Comparison of ENCODE assay signal across 25 cellular contexts in the genomic region with DNA sequence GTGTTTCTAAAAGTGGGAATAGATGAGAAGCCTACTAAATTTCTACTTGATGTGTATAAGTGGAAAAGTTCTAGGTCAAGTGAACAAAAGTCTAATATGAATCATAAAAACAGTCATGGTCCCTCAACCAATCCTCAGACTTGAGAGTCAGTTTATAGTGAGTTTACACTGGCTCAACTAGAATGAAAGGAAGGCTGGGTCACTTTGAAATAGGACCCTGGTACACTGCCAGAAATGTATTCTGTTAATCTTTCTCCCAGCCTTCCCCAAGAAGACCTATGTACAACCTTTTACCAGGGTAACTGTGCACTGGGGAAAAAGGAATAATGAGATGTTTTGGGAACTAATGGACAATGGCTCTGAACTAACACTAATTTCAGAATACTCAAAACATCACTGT. TPM values are rescaled to one million over a fixed set of nuclear protein-coding genes. Genes with fewer than 3 reads are reported as not detected.
A peak's percentile ranks its signal among the peaks of the same experiment; 100 is the strongest.
DNase-seq lines count a peak whose midpoint lies in the region; ATAC-seq, FAIRE-seq and TF ChIP-seq lines count a peak whose summit lies in the region.
"Had no signal": no experiment of that assay in that cellular context is flagged by ENCODE, and none has a peak within 500 bp of the region (broad histone marks: within the 10 kb centered on the region; RNA-seq: fewer than 3 reads in every experiment).

No MANE protein-coding gene starts in this region.

- TF ChIP-seq RAD21 in liver (IDR thresholded peaks at IDR 0.05) (peak in 1 of 2 donors; percentile 38), HepG2 (CRISPR knock-in tag; IDR thresholded peaks at IDR 0.05) (no peak)

- H3K27ac Mint-ChIP-seq in osteocyte (ENCODE audit: unreplicated experiment), result no peak overlapping the region
- H3K27ac Mint-ChIP-seq: GM23338, H9 had no signal

- no peak for FAIRE-seq in HepG2 (lab: Jason Lieb, UNC)
- peak; percentile 59 for FAIRE-seq in endothelial cell of umbilical vein (lab: Jason Lieb, UNC)
- FAIRE-seq: A204.1, G401.6, GM12878 had no signal

- H3K27me3 ChIP-seq in liver (ENCODE audit: control insufficient read depth in 4 of 4, insufficient read depth in 4 of 4, low read length in 3 of 4) (no peaks in the 10 kb centered on the region), HepG2 (ENCODE audit: control insufficient read depth in 1 of 2, insufficient read depth in 2 of 2, low read length in 2 of 2) (no peaks in the 10 kb centered on the region), endothelial cell of umbilical vein (ENCODE audit: control insufficient read depth in 2 of 2, insufficient read depth in 2 of 2, low read length in 2 of 2) (no peaks in the 10 kb centered on the region), right lobe of liver (no peaks in the 10 kb centered on the region)
- H3K27me3 ChIP-seq: BE2C; BLaER1 treated with 17β-estradiol and CSF1 and Interleukin-3, amounts not matched to agents 10 nM and 100 nM had no signal

- dilution Hi-C loops in endothelial cell of umbilical vein (cut with MboI; ENCODE audit: extremely low pct_ligation_motif_present, low sequenced_read_pairs), result no loop called here

- POLR2A ChIA-PET in HepG2 (lab: Yijun Ruan, JAX) (no interaction called here), endothelial cell of umbilical vein (lab: Charles Lee) (no interaction called here)

- no peak overlapping the region for H3K27ac ChIP-seq in liver (ENCODE audit: low read depth in 1 of 2, low read length in 2 of 2)
- no peak overlapping the region for H3K27ac ChIP-seq in HepG2 (ENCODE audit: extremely low read length, insufficient read depth, low read length)
- no peak overlapping the region for H3K27ac ChIP-seq in endothelial cell of umbilical vein (ENCODE audit: insufficient read depth, low read depth, low read length)
- peak overlapping the region in 1 of 3 donors; percentile 22 for H3K27ac ChIP-seq in right lobe of liver
- H3K27ac ChIP-seq: 22Rv1; BLaER1 treated with 17β-estradiol and CSF1 and Interleukin-3, amounts not matched to agents 10 nM and 100 nM had no signal

- intact Hi-C loops in HepG2 (cut with micrococcal nuclease; ENCODE audit: unreplicated experiment), result no loop called here
- intact Hi-C loops in endothelial cell of umbilical vein (cut with micrococcal nuclease), result loop anchor here (2.0 kb wide), 2 partner anchors 15 to 23 kb away; no protein-coding TSS in a partner anchor
- intact Hi-C loops in right lobe of liver (cut with DNase I), result no loop called here
- intact Hi-C loops in posterior cingulate gyrus (cut with DNase I), result no loop called here

- no peak overlapping the region for H3K4me3 ChIP-seq in liver (ENCODE audit: low read depth in 1 of 3, low read length in 3 of 3)
- no peak overlapping the region for H3K4me3 ChIP-seq in HepG2 (replicated peaks in 1 of 3; ENCODE audit: insufficient read depth in 1 of 3, low read depth in 2 of 3, low read length in 3 of 3)
- H3K4me3 ChIP-seq in endothelial cell of umbilical vein (replicated peaks in 1 of 3; ENCODE audit: insufficient read depth in 1 of 3, low read depth in 1 of 3, low read length in 3 of 3), result no peak overlapping the region
- H3K4me3 ChIP-seq in right lobe of liver, result no peak overlapping the region
- H3K4me3 ChIP-seq: BLaER1 treated with 17β-estradiol and CSF1 and Interleukin-3, amounts not matched to agents 10 nM and 100 nM; GM12878; GM23338 had no signal

- H3K4me1 ChIP-seq in liver (ENCODE audit: control insufficient read depth in 4 of 4, insufficient read depth in 4 of 4, low read length in 3 of 4) (peaks cover 0 to 39% (median 23%) of the 10 kb centered on the region in 4 donors), HepG2 (ENCODE audit: insufficient read depth, low read length) (no peaks in the 10 kb centered on the region), endothelial cell of umbilical vein (ENCODE audit: control insufficient read depth, extremely low read depth, insufficient read depth, low read length) (peaks cover 20% of the 10 kb centered on the region), right lobe of liver (peaks cover 0 to 38% (median 9%) of the 10 kb centered on the region in 4 donors)
- H3K4me1 ChIP-seq: BE2C had no signal

- no peak overlapping the region for H3K4me3 Mint-ChIP-seq in osteocyte (ENCODE audit: unreplicated experiment)
- H3K4me3 Mint-ChIP-seq: CD14-positive monocyte, GM23338, H9 had no signal

- CTCF ChIA-PET in HepG2 (lab: Yijun Ruan, JAX; ENCODE audit: low intra/inter-chr PET ratio, low total read pairs), result no interaction called here
- CTCF ChIA-PET in endothelial cell of umbilical vein (lab: Charles Lee), result interaction anchor here (1.1 kb wide), 1 partner anchor 64 kb away, joined by 7 read pairs; no protein-coding TSS in a partner anchor

- no peaks in the 10 kb centered on the region for H3K36me3 Mint-ChIP-seq in osteocyte (ENCODE audit: unreplicated experiment)

- no peaks in the 10 kb centered on the region for H3K9me3 ChIP-seq in liver (ENCODE audit: control insufficient read depth in 4 of 4, low read length in 3 of 4)
- H3K9me3 ChIP-seq in HepG2 (ENCODE audit: low read length), result no peaks in the 10 kb centered on the region
- H3K9me3 ChIP-seq in endothelial cell of umbilical vein (replicated peaks; ENCODE audit: control insufficient read depth, insufficient read depth, low read length), result no peaks in the 10 kb centered on the region
- H3K9me3 ChIP-seq in right lobe of liver, result no peaks in the 10 kb centered on the region
- H3K9me3 ChIP-seq: BLaER1 treated with 17β-estradiol and CSF1 and Interleukin-3, amounts not matched to agents 10 nM and 100 nM had no signal

- TF ChIP-seq POLR2A in HepG2 (IDR thresholded peaks at IDR 0.05; ENCODE audit: insufficient read depth in 1 of 2, low read depth in 2 of 2, low read length in 2 of 2) (no peak), endothelial cell of umbilical vein (IDR thresholded peaks at IDR 0.05; ENCODE audit: low read depth, low read length) (no peak), right lobe of liver (IDR thresholded peaks at IDR 0.05) (no peak)

- H3K27me3 Mint-ChIP-seq in osteocyte (ENCODE audit: unreplicated experiment), result peaks cover 7% of the 10 kb centered on the region
- H3K27me3 Mint-ChIP-seq: CD4-positive, alpha-beta T cell had no signal

- BruUV-seq in HepG2 (replicated peaks; lab: Mats Ljungman, UMichigan), result no TSS peak
- BruUV-seq in endothelial cell of umbilical vein (replicated peaks; lab: Mats Ljungman, UMichigan), result no TSS peak

- H3K79me2 ChIP-seq in HepG2 (ENCODE audit: insufficient read depth, low read length) (no peaks in the 10 kb centered on the region), endothelial cell of umbilical vein (ENCODE audit: control insufficient read depth, insufficient read depth, low read length) (no peaks in the 10 kb centered on the region)

- H4K20me1 ChIP-seq in HepG2 (ENCODE audit: insufficient read depth, low read length) (no peaks in the 10 kb centered on the region), endothelial cell of umbilical vein (replicated peaks; ENCODE audit: control insufficient read depth, extremely low read depth, insufficient read depth, low read length) (no peaks in the 10 kb centered on the region)

- TF ChIP-seq EP300 in HepG2 (IDR thresholded peaks at IDR 0.05; ENCODE audit: low read depth in 2 of 2, low read length in 2 of 2), result no peak
- TF ChIP-seq EP300 in HepG2 (CRISPR knock-in tag; IDR thresholded peaks at IDR 0.05; ENCODE audit: borderline replicate concordance), result no peak

- H3K9ac ChIP-seq in liver (ENCODE audit: low read depth in 1 of 2, low read length in 2 of 2) (no peak overlapping the region), HepG2 (ENCODE audit: insufficient read depth, low read depth, low read length) (no peak overlapping the region), endothelial cell of umbilical vein (replicated peaks; ENCODE audit: extremely low read depth, insufficient read depth, low read length) (no peak overlapping the region)
- H3K9ac ChIP-seq: BLaER1 treated with 17β-estradiol and CSF1 and Interleukin-3, amounts not matched to agents 10 nM and 100 nM had no signal

- in situ Hi-C loops in HepG2 (cut with HindIII; ENCODE audit: extremely low pct_ligation_motif_present, low pct_unique_long_range_greater_than_20kb), result no loop called here

- H2AFZ ChIP-seq in HepG2 (ENCODE audit: low read length), result no peak overlapping the region
- H2AFZ ChIP-seq in endothelial cell of umbilical vein (ENCODE audit: low read depth, low read length), result no peak overlapping the region
- H2AFZ ChIP-seq: GM23338 had no signal

- no peak for DNase-seq in HepG2 (ENCODE audit: low spot score)
- peak; percentile 97 for DNase-seq in endothelial cell of umbilical vein (ENCODE audit: low read depth, low spot score)
- no peak for DNase-seq in right lobe of liver
- no peak for DNase-seq in posterior cingulate gyrus
- DNase-seq in DMS114 treated with DMSO at 0.1 percent for 48 hours (lab: John Stamatoyannopoulos, UW; ENCODE audit: unreplicated experiment), result no peak
- no peak for DNase-seq in osteocyte (ENCODE audit: extremely low spot score, unreplicated experiment)
- DNase-seq: ACHN; AML-193; BE2C; Calu3; CD4-positive, alpha-beta T cell; COR-L47; DMS153; DND-41; H9 had no signal

- H3K9me1 ChIP-seq in endothelial cell of umbilical vein (replicated peaks; ENCODE audit: control insufficient read depth, extremely low read depth, insufficient read depth, low read length), result no peaks in the 10 kb centered on the region

- TF ChIP-seq CTCF in liver (IDR thresholded peaks at IDR 0.05; ENCODE audit: low read depth, low read length, missing input control), result no peak
- TF ChIP-seq CTCF in HepG2 (CRISPR knock-in tag; IDR thresholded peaks at IDR 0.05), result no peak
- no peak for TF ChIP-seq CTCF in endothelial cell of umbilical vein (IDR thresholded peaks at IDR 0.05; ENCODE audit: extremely low read depth in 1 of 2, insufficient read depth in 1 of 2, low read depth in 1 of 2, low read length in 2 of 2)
- TF ChIP-seq CTCF in right lobe of liver (IDR thresholded peaks at IDR 0.05), result no peak
- TF ChIP-seq CTCF in osteocyte (IDR thresholded peaks at IDR 0.05), result no peak

- H3K36me3 ChIP-seq in liver (ENCODE audit: control insufficient read depth in 4 of 4, insufficient read depth in 3 of 4, low read depth in 1 of 4, low read length in 3 of 4) (peaks cover 0 to 4% (median 0%) of the 10 kb centered on the region in 4 donors), HepG2 (replicated peaks in 1 of 2; ENCODE audit: control insufficient read depth in 1 of 2, insufficient read depth in 2 of 2, low read length in 2 of 2) (no peaks in the 10 kb centered on the region), endothelial cell of umbilical vein (ENCODE audit: control insufficient read depth in 2 of 2, extremely low read depth in 1 of 2, insufficient read depth in 2 of 2, low read length in 2 of 2) (no peaks in the 10 kb centered on the region), right lobe of liver (peaks cover 0 to 11% (median 2%) of the 10 kb centered on the region in 4 donors)
- H3K36me3 ChIP-seq: BE2C had no signal

- H3K4me1 Mint-ChIP-seq in osteocyte (ENCODE audit: unreplicated experiment), result no peaks in the 10 kb centered on the region

- H3K9me3 Mint-ChIP-seq in osteocyte (ENCODE audit: unreplicated experiment), result no peaks in the 10 kb centered on the region
- H3K9me3 Mint-ChIP-seq: CD14-positive monocyte; CD4-positive, alpha-beta T cell; GM23338; H9 had no signal

- no peak for ATAC-seq in HepG2
- peak; percentile 61 to 82 (median 73) for ATAC-seq in right lobe of liver
- no peak for ATAC-seq in HG03196 (IDR thresholded peaks at IDR 0.05; ENCODE audit: unreplicated experiment)
- ATAC-seq: GM12878, GM23338, HCT116 had no signal

- no peak overlapping the region for H3K4me2 ChIP-seq in HepG2 (ENCODE audit: low read depth, low read length)
- H3K4me2 ChIP-seq in endothelial cell of umbilical vein (ENCODE audit: insufficient read depth, low read length), result no peak overlapping the region
- H3K4me2 ChIP-seq: BLaER1 treated with 17β-estradiol and CSF1 and Interleukin-3, amounts not matched to agents 10 nM and 100 nM; GM23338 had no signal

RNA-seq across cellular contexts. Expression of gene ELMO1, which starts 17.3 kb away (rescaled TPM):
- total RNA-seq in liver (10 to 100 TPM; 17.1 to 51.5 TPM), HepG2 (2016; rRNA removed; fragmentation: Illumina TruSeq; extraction: Trizol) (0.11 TPM in 1 of 2 replicates, not detected in the other), endothelial cell of umbilical vein (23.5 and 30.6 TPM in 2 replicates), right lobe of liver (10 to 100 TPM; 18.4 to 55.4 (median 25.1) TPM), osteocyte (not detected in 2 replicates)
- polyA plus RNA-seq in liver (10 to 100 TPM in 1 of 2 donors, 1 to 10 TPM in 1; 6.7 to 12.5 TPM), HepG2 (2011; rRNA removed) (0.14 and 0.17 TPM in 2 replicates), endothelial cell of umbilical vein (16.2 and 17.0 TPM in 2 replicates)
- 0.44 TPM in 1 of 2 replicates, not detected in the other for total RNA-seq in HepG2 (2016; cell fraction: cytosol; rRNA removed; fragmentation: Illumina TruSeq; extraction: Trizol; ENCODE audit: low read depth)
- total RNA-seq in HepG2 (2016; cell fraction: insoluble cytoplasmic fraction; rRNA removed; fragmentation: Illumina TruSeq; extraction: Trizol), result 0.25 and 0.32 TPM in 2 replicates
- 0.10 and 0.25 TPM in 2 replicates for total RNA-seq in HepG2 (2016; cell fraction: membrane; rRNA removed; fragmentation: Illumina TruSeq; extraction: Trizol)
- 0.19 TPM in 1 of 2 replicates, not detected in the other for total RNA-seq in HepG2 (2016; cell fraction: nucleus; rRNA removed; fragmentation: Illumina TruSeq; extraction: Trizol)
- 0.05 TPM in 1 of 2 replicates, not detected in the other for polyA plus RNA-seq in HepG2 (2011; cell fraction: cytosol; rRNA removed)
- polyA plus RNA-seq in HepG2 (2011; cell fraction: nucleus; rRNA removed), result 0.31 TPM in 1 of 2 replicates, not detected in the other
- polyA plus RNA-seq in HepG2 (2012), result 0.21 and 0.66 TPM in 2 replicates
- polyA plus RNA-seq in HepG2 (2016; cell fraction: cytosol; fragmentation: Illumina TruSeq; extraction: Trizol; ENCODE audit: low read depth), result 0.10 TPM in 1 of 2 replicates, not detected in the other
- polyA plus RNA-seq in HepG2 (2016; cell fraction: insoluble cytoplasmic fraction; fragmentation: Illumina TruSeq; extraction: Trizol; ENCODE audit: low read depth), result 0.37 and 0.74 TPM in 2 replicates
- 0.29 and 0.41 TPM in 2 replicates for polyA plus RNA-seq in HepG2 (2016; cell fraction: membrane; fragmentation: Illumina TruSeq; extraction: Trizol; ENCODE audit: low read depth)
- 0.31 and 0.61 TPM in 2 replicates for polyA plus RNA-seq in HepG2 (2016; cell fraction: nucleus; fragmentation: Illumina TruSeq; extraction: Trizol; ENCODE audit: insufficient read depth, low read depth)
- polyA minus RNA-seq in HepG2 (2011; rRNA and poly(A)+ RNA removed; ENCODE audit: low replicate concordance), result 0.05 and 1.2 TPM in 2 replicates
- polyA minus RNA-seq in HepG2 (2011; cell fraction: cytosol; rRNA and poly(A)+ RNA removed), result not detected in 2 replicates
- polyA minus RNA-seq in HepG2 (2011; cell fraction: nucleus; rRNA and poly(A)+ RNA removed), result 0.37 and 1.3 TPM in 2 replicates
- 11.3 and 13.5 TPM in 2 replicates for polyA plus RNA-seq in endothelial cell of umbilical vein (2011; cell fraction: cytosol; rRNA removed)
- polyA plus RNA-seq in endothelial cell of umbilical vein (2011; cell fraction: nucleus; rRNA removed), result 26.0 and 29.5 TPM in 2 replicates
- 10.0 and 10.7 TPM in 2 replicates for polyA plus RNA-seq in endothelial cell of umbilical vein (2012)
- polyA minus RNA-seq in endothelial cell of umbilical vein, result 80.5 and 81.2 TPM in 2 replicates
- not detected for polyA minus RNA-seq in endothelial cell of umbilical vein (2011; cell fraction: cytosol; rRNA and poly(A)+ RNA removed)
- polyA minus RNA-seq in endothelial cell of umbilical vein (2011; cell fraction: nucleus; rRNA and poly(A)+ RNA removed), result 172 and 226 TPM in 2 replicates
- total RNA-seq: Calu3 had no signal

Comparison
In these comparisons a context has a peak if more than half of its experiments do, and no peak if none do; other contexts are left out.
1. ATAC-seq: peak in right lobe of liver (4 of 4); none in HepG2 (single experiment) and HG03196 (single experiment).
2. RNA of gene ELMO1, which starts 17.3 kb away (total RNA-seq): 17.1 to 51.5 TPM in liver, 23.5 to 30.6 TPM in endothelial cell of umbilical vein and 18.4 to 55.4 TPM in right lobe of liver; 0.10 to 0.44 TPM in HepG2 and not detected in osteocyte; every median in the first group is over 10 times any median in the second.